In genomic region chr2:70596293-70596692, GRCh38 we compare ENCODE assay signal across 17 cellular contexts. TPM values are rescaled to one million over a fixed set of nuclear protein-coding genes. Genes with fewer than 3 reads are reported as not detected.
DNase-seq lines count a peak whose midpoint lies in the region; ATAC-seq and TF ChIP-seq lines count a peak whose summit lies in the region.
"Had no signal": no experiment of that assay in that cellular context is flagged by ENCODE, and none has a peak within 500 bp of the region (broad histone marks: within the 10 kb centered on the region; RNA-seq: fewer than 3 reads in every experiment).

No MANE protein-coding gene starts in this region.

- H3K9me3 Mint-ChIP-seq in activated T-helper 17 cell treated with anti-CD3 and anti-CD28 coated beads, Interleukin-2, amount 50 U/mL, for 72 hours = no peaks in the 10 kb centered on the region
- H3K9me3 Mint-ChIP-seq: activated naive CD4-positive, alpha-beta T cell treated with anti-CD3 and anti-CD28 coated beads, Interleukin-2, amount 50 U/mL, for 24 hours; stimulated activated naive CD8-positive, alpha-beta T cell treated with anti-CD3 and anti-CD28 coated beads, Interleukin-15, Interleukin-2, amounts not matched to agents 100 ng/mL and 50 ng/mL, for 24 hours had no signal

- peak overlapping the region; percentile 59 for H3K27ac ChIP-seq in mesodermal cell (ENCODE audit: low read depth, low read length, severe bottlenecking)
- H3K27ac ChIP-seq: coronary artery, gastroesophageal sphincter had no signal

- peak; percentile 38 for DNase-seq in DMS53 treated with DMSO at 0.1 percent for 48 hours (lab: John Stamatoyannopoulos, UW; ENCODE audit: unreplicated experiment)
- no peak for DNase-seq in stimulated activated CD4-positive, alpha-beta T cell treated with anti-CD3 and anti-CD28 coated beads, Interleukin-4, amount 100 ng/mL, for 1 hour
- no peak for DNase-seq in activated CD4-positive, alpha-beta T cell treated with anti-CD3 and anti-CD28 coated beads for 1 hour
- no peak for DNase-seq in foreskin fibroblast
- DNase-seq: CD8-positive, alpha-beta memory T cell; HCEC 1CT; left cardiac atrium; nucleus accumbens; stimulated activated CD4-positive, alpha-beta T cell treated with anti-CD3 and anti-CD28 coated beads, Interleukin-2, amount 100 ng/mL, for 24 hours had no signal

- no peak for TF ChIP-seq CTCF in foreskin fibroblast (IDR thresholded peaks at IDR 0.05; ENCODE audit: low read depth, low read length)

- TF ChIP-seq RAD21 in Ishikawa (IDR thresholded peaks at IDR 0.05; ENCODE audit: low read depth) = 0 out of 2 replicates have a peak, but pooled peaks have one; percentile 11

- ATAC-seq in activated T-helper 17 cell treated with anti-CD3 and anti-CD28 coated beads, Interleukin-2, amount 50 U/mL, for 72 hours (replicated peaks) = peak; percentile 69
- ATAC-seq in GM21515 (IDR thresholded peaks at IDR 0.05; ENCODE audit: unreplicated experiment) = no peak
- ATAC-seq: gastroesophageal sphincter, left cardiac atrium had no signal

- WGBS in mesodermal cell (ENCODE audit: insufficient coverage in 2 of 2), 2 experiments = 92 to 93% methylated on average over 6 of the region's 6 CpGs

- H3K36me3 ChIP-seq in mesodermal cell (ENCODE audit: control insufficient read depth, insufficient read depth, low read length) = no peaks in the 10 kb centered on the region
- H3K36me3 ChIP-seq: gastroesophageal sphincter had no signal

- H3K4me3 Mint-ChIP-seq in activated T-helper 17 cell treated with anti-CD3 and anti-CD28 coated beads, Interleukin-2, amount 50 U/mL, for 72 hours = no peak overlapping the region
- H3K4me3 Mint-ChIP-seq: activated naive CD4-positive, alpha-beta T cell treated with anti-CD3 and anti-CD28 coated beads, Interleukin-2, amount 50 U/mL, for 24 hours; CD8-positive, alpha-beta memory T cell; stimulated activated naive CD8-positive, alpha-beta T cell treated with anti-CD3 and anti-CD28 coated beads, Interleukin-15, Interleukin-2, amounts not matched to agents 100 ng/mL and 50 ng/mL, for 24 hours had no signal

- H3K4me3 ChIP-seq in mesodermal cell (ENCODE audit: extremely low read depth, insufficient read depth, low read length, poor library complexity, severe bottlenecking) (no peak overlapping the region), foreskin fibroblast (ENCODE audit: low read depth in 1 of 2, low read length in 2 of 2) (no peak overlapping the region)
- H3K4me3 ChIP-seq: coronary artery, gastroesophageal sphincter had no signal

- no peak for TF ChIP-seq EP300 in Ishikawa (IDR thresholded peaks at IDR 0.05; ENCODE audit: borderline replicate concordance)

- H3K27me3 Mint-ChIP-seq in activated T-helper 17 cell treated with anti-CD3 and anti-CD28 coated beads, Interleukin-2, amount 50 U/mL, for 72 hours = peaks cover 4% of the 10 kb centered on the region
- H3K27me3 Mint-ChIP-seq: activated naive CD4-positive, alpha-beta T cell treated with anti-CD3 and anti-CD28 coated beads, Interleukin-2, amount 50 U/mL, for 24 hours had no signal

- peak overlapping the region; percentile 0 for H3K27ac Mint-ChIP-seq in activated T-helper 17 cell treated with anti-CD3 and anti-CD28 coated beads, Interleukin-2, amount 50 U/mL, for 72 hours
- H3K27ac Mint-ChIP-seq: activated naive CD4-positive, alpha-beta T cell treated with anti-CD3 and anti-CD28 coated beads, Interleukin-2, amount 50 U/mL, for 24 hours; CD8-positive, alpha-beta memory T cell; stimulated activated naive CD8-positive, alpha-beta T cell treated with anti-CD3 and anti-CD28 coated beads, Interleukin-15, Interleukin-2, amounts not matched to agents 100 ng/mL and 50 ng/mL, for 24 hours had no signal

- H3K4me1 Mint-ChIP-seq in activated T-helper 17 cell treated with anti-CD3 and anti-CD28 coated beads, Interleukin-2, amount 50 U/mL, for 72 hours = peaks cover 6% of the 10 kb centered on the region
- H3K4me1 Mint-ChIP-seq: activated naive CD4-positive, alpha-beta T cell treated with anti-CD3 and anti-CD28 coated beads, Interleukin-2, amount 50 U/mL, for 24 hours; CD8-positive, alpha-beta memory T cell had no signal

- H3K9me3 ChIP-seq in mesodermal cell (ENCODE audit: control insufficient read depth, low read length) = peaks cover 6% of the 10 kb centered on the region

- H3K36me3 Mint-ChIP-seq in activated T-helper 17 cell treated with anti-CD3 and anti-CD28 coated beads, Interleukin-2, amount 50 U/mL, for 72 hours (ENCODE audit: low read depth) = no peaks in the 10 kb centered on the region
- H3K36me3 Mint-ChIP-seq: activated naive CD4-positive, alpha-beta T cell treated with anti-CD3 and anti-CD28 coated beads, Interleukin-2, amount 50 U/mL, for 24 hours; CD8-positive, alpha-beta memory T cell had no signal

- H3K4me1 ChIP-seq in mesodermal cell (ENCODE audit: control insufficient read depth, insufficient read depth, low read length, poor library complexity, severe bottlenecking) = peaks cover 8% of the 10 kb centered on the region
- H3K4me1 ChIP-seq: gastroesophageal sphincter had no signal

TF ChIP-seq in Ishikawa, 13 proteins besides CTCF, POLR2A, EP300 and RAD21:
- peak; percentile 59 for TF ChIP-seq CREB1 (IDR thresholded peaks at IDR 0.05; ENCODE audit: low read depth)
- TF ChIP-seq EGR1 (IDR thresholded peaks at IDR 0.05) = no peak
- TF ChIP-seq, protein P1, sequence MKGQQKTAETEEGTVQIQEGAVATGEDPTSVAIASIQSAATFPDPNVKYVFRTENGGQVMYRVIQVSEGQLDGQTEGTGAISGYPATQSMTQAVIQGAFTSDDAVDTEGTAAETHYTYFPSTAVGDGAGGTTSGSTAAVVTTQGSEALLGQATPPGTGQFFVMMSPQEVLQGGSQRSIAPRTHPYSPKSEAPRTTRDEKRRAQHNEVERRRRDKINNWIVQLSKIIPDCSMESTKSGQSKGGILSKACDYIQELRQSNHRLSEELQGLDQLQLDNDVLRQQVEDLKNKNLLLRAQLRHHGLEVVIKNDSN (IDR thresholded peaks at IDR 0.05) = no peak
- no peak for TF ChIP-seq NFIC (IDR thresholded peaks at IDR 0.05)
- no peak for TF ChIP-seq TEAD4 (IDR thresholded peaks at IDR 0.05)
- no peak; the same call in 1 of the 2 replicates for TF ChIP-seq TAF1 (IDR thresholded peaks at IDR 0.05; ENCODE audit: low read depth)
- TF ChIP-seq, protein P2, sequence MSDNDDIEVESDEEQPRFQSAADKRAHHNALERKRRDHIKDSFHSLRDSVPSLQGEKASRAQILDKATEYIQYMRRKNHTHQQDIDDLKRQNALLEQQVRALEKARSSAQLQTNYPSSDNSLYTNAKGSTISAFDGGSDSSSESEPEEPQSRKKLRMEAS (IDR thresholded peaks at IDR 0.05) = no peak
- TF ChIP-seq FOXM1 (IDR thresholded peaks at IDR 0.05; ENCODE audit: borderline replicate concordance, low read depth) = no peak
- TF ChIP-seq CEBPB (IDR thresholded peaks at IDR 0.05) = 0 out of 2 replicates have a peak, but pooled peaks have one; percentile 24
- TF ChIP-seq TCF12 (IDR thresholded peaks at IDR 0.05; ENCODE audit: low read depth) = no peak
- 0 out of 2 replicates have a peak, but pooled peaks have one; percentile 6 for TF ChIP-seq REST (IDR thresholded peaks at IDR 0.05; ENCODE audit: low read depth)
- TF ChIP-seq YY1 (IDR thresholded peaks at IDR 0.05; ENCODE audit: low read depth) = no peak
- no peak for TF ChIP-seq ZBTB7A (IDR thresholded peaks at IDR 0.05; ENCODE audit: low read depth)

RNA-seq across cellular contexts. Expression of gene TGFA, which starts 42.7 kb away (rescaled TPM):
- under 1 TPM; 0.26 to 0.69 TPM for total RNA-seq in activated T-helper 17 cell treated with anti-CD3 and anti-CD28 coated beads, Interleukin-2, amount 50 U/mL, for 72 hours
- 0.88 TPM for polyA plus RNA-seq in mesodermal cell (2013, experiment 1 of 2)
- polyA plus RNA-seq in mesodermal cell (2013, experiment 2 of 2) = 0.66 TPM
